In the genomic region with DNA sequence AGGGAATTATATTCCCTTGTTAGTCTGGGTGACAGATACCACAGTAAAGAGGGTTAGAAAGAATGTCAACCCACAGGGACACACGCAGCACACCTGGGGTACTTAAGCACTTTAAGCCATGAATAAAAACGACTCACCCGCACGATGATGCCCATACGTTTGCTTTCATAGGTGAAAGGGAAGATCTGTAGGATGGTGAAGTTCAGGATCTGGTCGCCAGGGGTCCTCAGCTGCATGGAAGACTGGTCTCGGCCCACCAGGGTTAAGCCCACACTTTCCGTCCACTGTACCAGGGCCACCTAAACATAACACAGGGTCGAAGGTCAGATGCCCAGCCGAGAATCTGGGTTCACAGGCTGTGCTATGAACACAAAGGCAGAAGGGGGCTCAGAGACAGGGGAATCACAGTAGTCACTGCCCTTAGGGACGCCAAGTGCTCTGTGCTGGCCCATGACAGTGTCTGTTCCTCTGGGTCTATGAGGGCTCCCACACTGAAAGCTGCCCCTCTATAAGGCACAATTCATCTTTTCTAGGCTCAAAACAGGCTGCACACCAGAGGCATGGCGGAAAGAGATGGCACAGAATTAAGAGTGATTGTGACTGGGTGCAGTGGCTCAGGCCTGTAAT, we compare ENCODE assay signal across 8 cellular contexts.
A peak's percentile ranks its signal among the peaks of the same experiment; 100 is the strongest.
DNase-seq lines count a peak whose midpoint lies in the region; ATAC-seq, FAIRE-seq and TF ChIP-seq lines count a peak whose summit lies in the region.

No MANE protein-coding gene starts in this region.

- TF ChIP-seq CTCF in AG04450 (IDR thresholded peaks at IDR 0.05; ENCODE audit: low read depth, low read length) (peak; percentile 85), lower lobe of right lung (IDR thresholded peaks at IDR 0.05) (peak; percentile 75)

- POLR2A ChIA-PET in AG04450 (lab: Yijun Ruan, JAX): no interaction called here
- POLR2A ChIA-PET in activated CD4-positive, alpha-beta T cell treated with anti-CD3 and anti-CD28 coated beads for 36 hours (lab: Charles Lee): no interaction called here

- H3K4me1 ChIP-seq in lower lobe of right lung: peaks cover 6% of the 10 kb centered on the region

- intact Hi-C loops in activated CD4-positive, alpha-beta T cell treated with anti-CD3 and anti-CD28 coated beads for 36 hours (cut with DNase I, micrococcal nuclease): loop anchor here (1.0 to 10.0 kb wide), 4 partner anchors 327 to 575 kb away; no protein-coding TSS in a partner anchor
- intact Hi-C loops in lower lobe of right lung (cut with DNase I): no loop called here

- peak; percentile 77 for FAIRE-seq in GM18507 (lab: Jason Lieb, UNC)

- H3K27me3 ChIP-seq in AG04450 (ENCODE audit: control insufficient read depth, insufficient read depth, low read length) (no peaks in the 10 kb centered on the region), lower lobe of right lung (ENCODE audit: low read depth) (no peaks in the 10 kb centered on the region)

- ATAC-seq in activated CD4-positive, alpha-beta T cell treated with anti-CD3 and anti-CD28 coated beads for 36 hours: peak; percentile 49
- ATAC-seq in lower lobe of right lung: peak; percentile 78 to 83

- H3K27ac ChIP-seq in AG04450 (ENCODE audit: low read depth, low read length) (no peak overlapping the region), lower lobe of right lung (no peak overlapping the region)

- H3K4me3 Mint-ChIP-seq in activated CD4-positive, alpha-beta T cell treated with anti-CD3 and anti-CD28 coated beads for 36 hours: no peak overlapping the region

- H3K4me1 Mint-ChIP-seq in activated CD4-positive, alpha-beta T cell treated with anti-CD3 and anti-CD28 coated beads for 36 hours: peaks cover 9% of the 10 kb centered on the region

- no peak for DNase-seq in AG04450 (ENCODE audit: low read depth, low spot score)
- DNase-seq in GM18507 (ENCODE audit: extremely low spot score, insufficient read length, low read depth): no peak
- DNase-seq in NCI-H2171 (lab: John Stamatoyannopoulos, UW): peak; percentile 21
- peak; percentile 81 for DNase-seq in activated CD4-positive, alpha-beta T cell treated with anti-CD3 and anti-CD28 coated beads for 36 hours
- peak; percentile 16 for DNase-seq in dedifferentiated amniotic fluid mesenchymal stem cell (ENCODE audit: extremely low spot score)
- peak; percentile 67 for DNase-seq in lower lobe of right lung
- peak; percentile 7 to 22 for DNase-seq in stimulated activated CD8-positive, alpha-beta memory T cell treated with anti-CD3 and anti-CD28 coated beads, Interleukin-15, amount 100 ng/mL, for 4 hours (ENCODE audit: low read depth in 2 of 2)
- no peak for DNase-seq in cortex of kidney (lab: John Stamatoyannopoulos, UW)

- H3K9me3 ChIP-seq in AG04450 (ENCODE audit: control insufficient read depth, insufficient read depth, low read length): no peaks in the 10 kb centered on the region
- H3K9me3 ChIP-seq in lower lobe of right lung: no peaks in the 10 kb centered on the region

- no peak overlapping the region for H3K27ac Mint-ChIP-seq in activated CD4-positive, alpha-beta T cell treated with anti-CD3 and anti-CD28 coated beads for 36 hours

- H3K9me3 Mint-ChIP-seq in activated CD4-positive, alpha-beta T cell treated with anti-CD3 and anti-CD28 coated beads for 36 hours (ENCODE audit: low read depth): no peaks in the 10 kb centered on the region

- H3K27me3 Mint-ChIP-seq in activated CD4-positive, alpha-beta T cell treated with anti-CD3 and anti-CD28 coated beads for 36 hours: peaks cover 4% of the 10 kb centered on the region

- H3K36me3 ChIP-seq in lower lobe of right lung: no peaks in the 10 kb centered on the region

- no peak overlapping the region for H3K4me3 ChIP-seq in AG04450 (ENCODE audit: low read depth, low read length)
- H3K4me3 ChIP-seq in lower lobe of right lung: no peak overlapping the region

- CTCF ChIA-PET in AG04450 (lab: Charles Lee): interaction anchor here (0.6 to 1.8 kb wide), 9 partner anchors 10 to 443 kb away, joined by 3 to 18 read pairs (median 3); no protein-coding TSS in a partner anchor
- CTCF ChIA-PET in activated CD4-positive, alpha-beta T cell treated with anti-CD3 and anti-CD28 coated beads for 36 hours (lab: Charles Lee): interaction anchor here (0.6 to 1.6 kb wide), 4 partner anchors 15 to 857 kb away, joined by 3 to 4 read pairs (median 3); no protein-coding TSS in a partner anchor

- no peaks in the 10 kb centered on the region for H3K36me3 Mint-ChIP-seq in activated CD4-positive, alpha-beta T cell treated with anti-CD3 and anti-CD28 coated beads for 36 hours (ENCODE audit: low read depth)

Comparison
In these comparisons a context has a peak if more than half of its experiments do, and no peak if none do; other contexts are left out.
1. DNase-seq: peak in NCI-H2171 (single experiment), activated CD4-positive, alpha-beta T cell treated with anti-CD3 and anti-CD28 coated beads for 36 hours (single experiment), dedifferentiated amniotic fluid mesenchymal stem cell (single experiment), lower lobe of right lung (single experiment) and stimulated activated CD8-positive, alpha-beta memory T cell treated with anti-CD3 and anti-CD28 coated beads, Interleukin-15, amount 100 ng/mL, for 4 hours (2 of 2); none in AG04450 (single experiment), GM18507 (single experiment) and cortex of kidney (single experiment).